Comparison of ENCODE assay signal across 18 cellular contexts in genomic region chr15:77719450-77719849, GRCh38.
"Had no signal": no experiment of that assay in that cellular context is flagged by ENCODE, and none has a peak within 500 bp of the region (broad histone marks: within the 10 kb centered on the region; RNA-seq: fewer than 3 reads in every experiment).

No MANE protein-coding gene starts in this region.

- H3K4me1 ChIP-seq: SJCRH30 had no signal

- ATAC-seq: Panc1, PC-3 had no signal

- H3K4me3 ChIP-seq: MG63, SJCRH30 had no signal

- H3K36me3 ChIP-seq: MG63, SJCRH30 had no signal

- H3K9me3 ChIP-seq: MG63, SJCRH30 had no signal

- H3K27ac ChIP-seq: RWPE1, SJCRH30 had no signal

- H3K27me3 ChIP-seq: MG63 had no signal

- DNase-seq: Karpas-422, KG1, MG63, NCI-H1092, NCI-H1105 treated with DMSO at 0.1 percent for 48 hours, NCI-H1417 treated with DMSO at 0.1 percent for 48 hours, NCI-H1694 treated with DMSO at 0.1 percent for 48 hours, NCI-H1930, NCI-H2081, NCI-H2107, NCI-H2227 treated with DMSO at 0.1 percent for 48 hours, NCI-H524 treated with DMSO at 0.1 percent for 48 hours, NCI-H774, PC-3, SHP77 treated with DMSO at 0.1 percent for 48 hours, SJCRH30 had no signal
